8 cellular contexts compared by ENCODE assay signal in the genomic region with DNA sequence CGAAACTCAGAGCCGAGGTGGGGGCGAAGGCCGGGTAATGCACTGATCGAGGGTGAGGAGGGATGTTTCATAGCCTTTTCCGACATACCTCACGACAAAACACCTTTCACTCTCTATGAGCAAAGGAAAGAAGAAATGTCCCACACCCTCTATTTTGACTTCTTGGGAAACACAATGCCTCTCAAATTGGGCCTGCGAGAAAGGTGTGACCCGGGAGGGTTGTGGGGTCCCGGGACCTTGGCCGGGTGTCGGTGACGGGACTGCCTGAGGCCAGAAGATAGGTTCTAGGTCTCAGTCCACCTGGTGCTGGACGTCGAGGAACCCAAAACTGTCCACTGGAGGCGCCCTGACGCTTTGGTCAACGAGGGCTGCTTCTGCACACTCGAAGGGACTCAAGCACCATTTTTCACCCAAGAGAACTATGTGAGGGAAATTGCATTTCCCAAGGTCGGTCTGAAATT. TPM values are rescaled to one million over a fixed set of nuclear protein-coding genes. Genes with fewer than 3 reads are reported as not detected.
DNase-seq lines count a peak whose midpoint lies in the region; ATAC-seq, FAIRE-seq and TF ChIP-seq lines count a peak whose summit lies in the region.

No MANE protein-coding gene starts in this region.

- no peak overlapping the region for H3K27ac Mint-ChIP-seq in central memory CD8-positive, alpha-beta T cell (ENCODE audit: low read depth)

- ATAC-seq in central memory CD8-positive, alpha-beta T cell (replicated peaks; ENCODE audit: extremely low read depth, poor library complexity, severe bottlenecking), result no peak
- ATAC-seq in HG02870 (IDR thresholded peaks at IDR 0.05; ENCODE audit: unreplicated experiment), result no peak

- DNase-seq in AG04450 (ENCODE audit: low read depth, low spot score) (no peak), GF-D8 (lab: John Stamatoyannopoulos, UW) (peak; percentile 9), NOMO-1 treated with DMSO at 0.1 percent for 48 hours (lab: John Stamatoyannopoulos, UW; ENCODE audit: unreplicated experiment) (peak; percentile 31), mesendoderm (peak; percentile 63), H54 (ENCODE audit: insufficient read length, low spot score) (no peak), KBM-7 (no peak)
- no peak for DNase-seq in central memory CD8-positive, alpha-beta T cell (ENCODE audit: low spot score in 2 of 2)

- H3K9me3 ChIP-seq in AG04450 (ENCODE audit: control insufficient read depth, insufficient read depth, low read length), result peaks cover 9% of the 10 kb centered on the region; the same call in 1 of the 2 replicates

- TF ChIP-seq CTCF in AG04450 (IDR thresholded peaks at IDR 0.05; ENCODE audit: low read depth, low read length), result peak; percentile 35

- H3K4ac ChIP-seq in mesendoderm (ENCODE audit: low read depth, low read length), result no peak overlapping the region

- H3K36me3 ChIP-seq in mesendoderm (ENCODE audit: control insufficient read depth, insufficient read depth, low read length), result no peaks in the 10 kb centered on the region

- in situ Hi-C loops in KBM-7 (cut with MboI; ENCODE audit: low pct_unique_long_range_greater_than_20kb, low sequenced_read_pairs), result loop anchor here (25.0 kb wide), 1 partner anchor 372 kb away; no protein-coding TSS in a partner anchor

- no peak for TF ChIP-seq POLR2A in H54 (IDR thresholded peaks at IDR 0.05; ENCODE audit: low read depth, low read length)

- H2BK120ac ChIP-seq in mesendoderm (ENCODE audit: low read depth, low read length), result no peak overlapping the region

- H3K27ac ChIP-seq in AG04450 (ENCODE audit: low read depth, low read length) (no peak overlapping the region), mesendoderm (ENCODE audit: low read depth, low read length) (no peak overlapping the region)

- no peak overlapping the region for H3K4me3 ChIP-seq in AG04450 (ENCODE audit: low read depth, low read length)
- H3K4me3 ChIP-seq in mesendoderm (ENCODE audit: low read length), result no peak overlapping the region

- H4K8ac ChIP-seq in mesendoderm (ENCODE audit: low read depth, low read length), result no peak overlapping the region

- H2AK5ac ChIP-seq in mesendoderm (ENCODE audit: low read length), result no peak overlapping the region

- H3K27me3 Mint-ChIP-seq in central memory CD8-positive, alpha-beta T cell, result peaks cover 95% of the 10 kb centered on the region

- POLR2A ChIA-PET in AG04450 (lab: Yijun Ruan, JAX), result no interaction called here

- peaks cover 42% of the 10 kb centered on the region for H3K4me1 Mint-ChIP-seq in central memory CD8-positive, alpha-beta T cell

- H4K5ac ChIP-seq in mesendoderm (ENCODE audit: low read length), result no peak overlapping the region

- WGBS in mesendoderm (ENCODE audit: extremely low coverage, insufficient coverage, low lambda C conversion rate), result no CpG with 5 or more reads among the region's 20 CpGs

- no peak overlapping the region for H3K18ac ChIP-seq in mesendoderm (ENCODE audit: low read length)

- CTCF ChIA-PET in AG04450 (lab: Charles Lee), result interaction anchor here (0.5 to 9.1 kb wide), 6 partner anchors 14 to 412 kb away, joined by 3 to 98 read pairs (median 5); no protein-coding TSS in a partner anchor

- H3K36me3 Mint-ChIP-seq in central memory CD8-positive, alpha-beta T cell (ENCODE audit: insufficient read depth), result peaks cover 3% of the 10 kb centered on the region

- no peaks in the 10 kb centered on the region for H3K9me3 Mint-ChIP-seq in central memory CD8-positive, alpha-beta T cell

- H3K4me3 Mint-ChIP-seq in central memory CD8-positive, alpha-beta T cell, result peak overlapping the region; percentile 71

- H3K4me1 ChIP-seq in mesendoderm (ENCODE audit: control insufficient read depth, low read depth, low read length), result peaks cover 4% of the 10 kb centered on the region

- no peaks in the 10 kb centered on the region for H3K79me2 ChIP-seq in mesendoderm (ENCODE audit: control insufficient read depth, insufficient read depth, low read length)

- no peak overlapping the region for H3K56ac ChIP-seq in mesendoderm (ENCODE audit: low read length)

- H3K9ac ChIP-seq in mesendoderm (ENCODE audit: low read length), result no peak overlapping the region

- H3K79me1 ChIP-seq in mesendoderm (ENCODE audit: low read length), result no peaks in the 10 kb centered on the region

- H2BK15ac ChIP-seq in mesendoderm (replicated peaks; ENCODE audit: low read depth), result no peak overlapping the region

- FAIRE-seq in H54 (lab: Jason Lieb, UNC), result no peak

- no peak overlapping the region for H2BK5ac ChIP-seq in mesendoderm (ENCODE audit: low read length)

- H3K4me2 ChIP-seq in mesendoderm (ENCODE audit: low read length), result no peak overlapping the region

- H3K23ac ChIP-seq in mesendoderm (ENCODE audit: low read length), result no peak overlapping the region

- peaks cover 81% of the 10 kb centered on the region for H3K27me3 ChIP-seq in AG04450 (ENCODE audit: control insufficient read depth, insufficient read depth, low read length)
- H3K27me3 ChIP-seq in mesendoderm (ENCODE audit: insufficient read depth, low read length, poor library complexity), result peaks cover 53% of the 10 kb centered on the region

RNA-seq across cellular contexts. Expression of a gene that starts 41.1 kb away (rescaled TPM):
- polyA plus RNA-seq in AG04450 (2011; rRNA removed), result 28.0 and 35.2 TPM in 2 replicates
- polyA minus RNA-seq in AG04450 (2011; rRNA and poly(A)+ RNA removed), result 17.5 and 23.3 TPM in 2 replicates
- polyA plus RNA-seq in mesendoderm (2013, experiment 1 of 2), result 9.2 TPM
- 9.2 TPM for polyA plus RNA-seq in mesendoderm (2013, experiment 2 of 2)

RNA-seq across cellular contexts. Expression of a gene that starts 50.2 kb away (rescaled TPM):
- polyA plus RNA-seq in AG04450 (2011; rRNA removed), result not detected in 2 replicates
- not detected in 2 replicates for polyA minus RNA-seq in AG04450 (2011; rRNA and poly(A)+ RNA removed)
- not detected for polyA plus RNA-seq in mesendoderm (2013, experiment 1 of 2)
- polyA plus RNA-seq in mesendoderm (2013, experiment 2 of 2), result not detected

Comparison
In these comparisons a context has a peak if more than half of its experiments do, and no peak if none do; other contexts are left out.
1. DNase-seq: peak in GF-D8 (single experiment), NOMO-1 treated with DMSO at 0.1 percent for 48 hours (single experiment) and mesendoderm (single experiment); none in AG04450 (single experiment), central memory CD8-positive, alpha-beta T cell (0 of 2), H54 (single experiment) and KBM-7 (single experiment).